ENCODE assay signal across 19 cellular contexts in genomic region chr2:151978709-151979108, GRCh38.
"Had no signal": no experiment of that assay in that cellular context is flagged by ENCODE, and none has a peak within 500 bp of the region (broad histone marks: within the 10 kb centered on the region; RNA-seq: fewer than 3 reads in every experiment).

No MANE protein-coding gene starts in this region.

- H3K9me3 Mint-ChIP-seq: dendritic cell treated with granulocyte-macrophage colony-stimulating factor and Interleukin-4, amounts not matched to agents 40 ng/mL and 50 ng/mL, for 4 days; effector memory CD8-positive, alpha-beta T cell; memory B cell; natural killer cell treated with Interleukin-12 subunit alpha and Interleukin-12 subunit beta and Interleukin-15 and Interleukin-18, amount 100 ng/mL, for 72 hours; stimulated activated memory B cell treated with anti-CD40 and anti-IgM and Interleukin-4, amounts not matched to agents 10 μg/mL and 1 μg/mL and 100 μg/mL, for 72 hours had no signal

- ATAC-seq: effector memory CD8-positive, alpha-beta T cell; gastroesophageal sphincter; lower lobe of right lung; right cardiac atrium; stimulated activated memory B cell treated with anti-CD40 and anti-IgM and Interleukin-4, amounts not matched to agents 10 μg/mL and 1 μg/mL and 100 μg/mL, for 72 hours had no signal

- H3K4me3 Mint-ChIP-seq: dendritic cell treated with granulocyte-macrophage colony-stimulating factor and Interleukin-4, amounts not matched to agents 40 ng/mL and 50 ng/mL, for 4 days; effector memory CD8-positive, alpha-beta T cell; memory B cell; mesothelial cell of epicardium; natural killer cell treated with Interleukin-12 subunit alpha and Interleukin-12 subunit beta and Interleukin-15 and Interleukin-18, amount 100 ng/mL, for 72 hours; stimulated activated memory B cell treated with anti-CD40 and anti-IgM and Interleukin-4, amounts not matched to agents 10 μg/mL and 1 μg/mL and 100 μg/mL, for 72 hours; stimulated activated naive CD8-positive, alpha-beta T cell treated with anti-CD3 and anti-CD28 coated beads, Interleukin-15, Interleukin-2, amounts not matched to agents 100 ng/mL and 50 ng/mL, for 24 hours had no signal

- H3K27me3 Mint-ChIP-seq: dendritic cell treated with granulocyte-macrophage colony-stimulating factor and Interleukin-4, amounts not matched to agents 40 ng/mL and 50 ng/mL, for 4 days had no signal

- H3K36me3 Mint-ChIP-seq: mesothelial cell of epicardium; natural killer cell treated with Interleukin-12 subunit alpha and Interleukin-12 subunit beta and Interleukin-15 and Interleukin-18, amount 100 ng/mL, for 72 hours; stimulated activated memory B cell treated with anti-CD40 and anti-IgM and Interleukin-4, amounts not matched to agents 10 μg/mL and 1 μg/mL and 100 μg/mL, for 72 hours had no signal

- H3K27ac ChIP-seq: esophagus squamous epithelium, gastroesophageal sphincter, left ventricle myocardium inferior, lower lobe of right lung, testis, transverse colon had no signal

- H3K27me3 ChIP-seq: esophagus squamous epithelium, gastroesophageal sphincter, testis, transverse colon had no signal

- H3K4me3 ChIP-seq: esophagus squamous epithelium, gastroesophageal sphincter, left ventricle myocardium inferior, lower lobe of right lung, smooth muscle cell, testis, transverse colon had no signal

- DNase-seq: effector memory CD8-positive, alpha-beta T cell; esophagus squamous epithelium; foreskin fibroblast; glutamatergic neuron; islet precursor cell; left ventricle myocardium inferior; lower lobe of right lung; right cardiac atrium; stimulated activated CD4-positive, alpha-beta T cell treated with anti-CD3 and anti-CD28 coated beads, Interleukin-2, amount 100 ng/mL, for 48 hours; testis; transverse colon had no signal

- H3K36me3 ChIP-seq: esophagus squamous epithelium, gastroesophageal sphincter, left ventricle myocardium inferior, lower lobe of right lung, transverse colon had no signal

- H3K27ac Mint-ChIP-seq: dendritic cell treated with granulocyte-macrophage colony-stimulating factor and Interleukin-4, amounts not matched to agents 40 ng/mL and 50 ng/mL, for 4 days; effector memory CD8-positive, alpha-beta T cell; memory B cell; mesothelial cell of epicardium; natural killer cell treated with Interleukin-12 subunit alpha and Interleukin-12 subunit beta and Interleukin-15 and Interleukin-18, amount 100 ng/mL, for 72 hours; stimulated activated memory B cell treated with anti-CD40 and anti-IgM and Interleukin-4, amounts not matched to agents 10 μg/mL and 1 μg/mL and 100 μg/mL, for 72 hours; stimulated activated naive CD8-positive, alpha-beta T cell treated with anti-CD3 and anti-CD28 coated beads, Interleukin-15, Interleukin-2, amounts not matched to agents 100 ng/mL and 50 ng/mL, for 24 hours had no signal

- H3K4me2 ChIP-seq: smooth muscle cell had no signal

- H3K9me3 ChIP-seq: esophagus squamous epithelium, gastroesophageal sphincter, left ventricle myocardium inferior, lower lobe of right lung, testis, transverse colon had no signal

- H3K4me1 ChIP-seq: gastroesophageal sphincter, left ventricle myocardium inferior, transverse colon had no signal
